8 cellular contexts compared by ENCODE assay signal in the genomic region with DNA sequence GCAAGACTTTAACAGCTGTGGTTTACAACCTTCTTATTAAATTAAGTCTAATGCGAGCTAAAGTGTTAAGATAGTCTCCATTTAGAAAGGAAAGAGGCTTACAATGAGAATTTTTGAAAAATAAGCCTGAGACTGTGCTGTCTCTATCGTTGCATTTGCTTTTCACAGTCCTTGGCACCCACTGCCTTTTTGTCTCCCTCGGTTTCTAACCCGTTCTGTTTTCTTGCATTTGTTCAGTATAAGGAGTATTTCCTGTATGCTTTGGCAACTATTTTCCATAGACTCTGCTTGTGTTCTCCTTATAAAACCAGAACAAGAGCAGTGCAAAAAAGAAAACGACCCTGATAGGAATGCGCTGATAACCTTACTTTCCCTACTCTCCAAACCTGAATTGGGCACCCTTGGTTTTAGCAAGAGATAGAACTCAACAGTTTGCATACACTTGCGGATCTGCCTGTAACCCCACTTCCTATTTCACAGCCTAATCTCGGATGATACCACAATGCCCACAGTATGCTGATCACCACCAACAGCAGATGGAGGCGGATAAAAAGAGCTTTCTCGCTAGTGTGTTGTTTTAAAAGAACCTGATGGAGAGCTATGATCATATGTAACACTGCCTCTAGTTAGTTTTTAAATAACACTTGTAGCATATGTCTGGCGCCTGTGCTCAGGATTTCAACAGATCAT. TPM values are rescaled to one million over a fixed set of nuclear protein-coding genes. Genes with fewer than 3 reads are reported as not detected.
DNase-seq lines count a peak whose midpoint lies in the region; ATAC-seq and TF ChIP-seq lines count a peak whose summit lies in the region.

No MANE protein-coding gene starts in this region.

- TF ChIP-seq CTCF in GM12875 (IDR thresholded peaks at IDR 0.05; ENCODE audit: borderline replicate concordance, insufficient read depth, low read depth, low read length) (no peak), activated B cell treated with CpG ODN at 0.5 μM for 24 hours (IDR thresholded peaks at IDR 0.05) (no peak), foreskin fibroblast (IDR thresholded peaks at IDR 0.05; ENCODE audit: low read depth, low read length) (no peak)

- peaks cover 5% of the 10 kb centered on the region for H3K36me3 Mint-ChIP-seq in activated B cell treated with CpG ODN at 0.5 μM for 24 hours (ENCODE audit: low read depth)

- ATAC-seq in activated B cell treated with CpG ODN at 0.5 μM for 24 hours (ENCODE audit: low read depth) = peak; percentile 12

- no peak overlapping the region for H3K27ac ChIP-seq in HUES48 (ENCODE audit: low read depth, low read length)

- H3K27ac Mint-ChIP-seq in activated B cell treated with CpG ODN at 0.5 μM for 24 hours = peak overlapping the region; percentile 88

- no peaks in the 10 kb centered on the region for H3K9me3 Mint-ChIP-seq in activated B cell treated with CpG ODN at 0.5 μM for 24 hours

- H3K4me1 ChIP-seq in HUES48 (ENCODE audit: control insufficient read depth, insufficient read depth, low read length) = peaks cover 24% of the 10 kb centered on the region
- H3K4me1 ChIP-seq in skeletal muscle satellite cell (ENCODE audit: control insufficient read depth, insufficient read depth, low read length) = peaks cover 32% of the 10 kb centered on the region

- intact Hi-C loops in activated B cell treated with CpG ODN at 0.5 μM for 24 hours (cut with micrococcal nuclease) = loop anchor here (1.0 to 5.0 kb wide), 9 partner anchors 10 to 1583 kb away; a partner anchor contains a TSS

- peak; percentile 51 for DNase-seq in A172 (ENCODE audit: low spot score)
- no peak for DNase-seq in activated B cell treated with CpG ODN at 0.5 μM for 24 hours
- DNase-seq in foreskin fibroblast = peak in 1 of 2 donors; percentile 59
- no peak for DNase-seq in kidney tubule cell (ENCODE audit: low spot score)
- no peak for DNase-seq in cerebellar nuclear complex (lab: John Stamatoyannopoulos, UW)

- no peaks in the 10 kb centered on the region for H3K27me3 Mint-ChIP-seq in activated B cell treated with CpG ODN at 0.5 μM for 24 hours

- POLR2A ChIA-PET in activated B cell treated with CpG ODN at 0.5 μM for 24 hours (lab: Charles Lee) = interaction anchor here (0.6 to 1.7 kb wide), 8 partner anchors 11 to 1225 kb away, joined by 3 to 7 read pairs (median 4); a partner anchor contains a TSS

- no peaks in the 10 kb centered on the region for H3K36me3 ChIP-seq in HUES48 (ENCODE audit: control insufficient read depth, insufficient read depth, low read length)
- H3K36me3 ChIP-seq in skeletal muscle satellite cell (ENCODE audit: insufficient read depth, low read length) = no peaks in the 10 kb centered on the region

- H3K9ac ChIP-seq in HUES48 (ENCODE audit: low read depth, low read length) (no peak overlapping the region), skeletal muscle satellite cell (ENCODE audit: low read depth, low read length) (peak overlapping the region; percentile 99)

- H3K4me1 Mint-ChIP-seq in activated B cell treated with CpG ODN at 0.5 μM for 24 hours = peaks cover 33% of the 10 kb centered on the region

- peak overlapping the region; percentile 100 for H3K4me2 ChIP-seq in skeletal muscle satellite cell (ENCODE audit: low read length)

- peak overlapping the region; percentile 93 for H3K4me3 ChIP-seq in GM12875 (ENCODE audit: low read depth, low read length)
- H3K4me3 ChIP-seq in HUES48 (ENCODE audit: low read depth, low read length) = peak overlapping the region; percentile 75
- H3K4me3 ChIP-seq in foreskin fibroblast (ENCODE audit: low read depth in 1 of 2, low read length in 2 of 2) = peak overlapping the region; percentile 78 to 91
- peak overlapping the region; percentile 97 for H3K4me3 ChIP-seq in skeletal muscle satellite cell (ENCODE audit: low read length)

- H3K27me3 ChIP-seq in HUES48 (ENCODE audit: control insufficient read depth, insufficient read depth, low read length) (no peaks in the 10 kb centered on the region), skeletal muscle satellite cell (ENCODE audit: control insufficient read depth, insufficient read depth, low read length) (no peaks in the 10 kb centered on the region)

- CTCF ChIA-PET in activated B cell treated with CpG ODN at 0.5 μM for 24 hours (lab: Charles Lee) = interaction anchor here (0.9 to 1.2 kb wide), 3 partner anchors 68 to 1259 kb away, joined by 3 to 6 read pairs (median 5); no protein-coding TSS in a partner anchor

- H3K4me3 Mint-ChIP-seq in activated B cell treated with CpG ODN at 0.5 μM for 24 hours = peak overlapping the region; percentile 91

- H3K9me3 ChIP-seq in HUES48 (ENCODE audit: control insufficient read depth, insufficient read depth, low read length) = no peaks in the 10 kb centered on the region
- no peaks in the 10 kb centered on the region for H3K9me3 ChIP-seq in skeletal muscle satellite cell (replicated peaks; ENCODE audit: low read length)

RNA-seq across cellular contexts. Expression of a gene that starts 1.5 kb away (rescaled TPM):
- total RNA-seq in A172 (2014; rRNA removed; shearing (Covaris generic)) = 40.0 and 49.6 TPM in 2 replicates
- total RNA-seq in activated B cell treated with CpG ODN at 0.5 μM for 24 hours = 23.2 and 27.3 TPM in 2 replicates
- 31.2 and 38.0 TPM in 2 replicates for total RNA-seq in skeletal muscle satellite cell (2012; rRNA removed)
